ENCODE assay signal across 15 cellular contexts in genomic region chr9:16337322-16338029, GRCh38.
A peak's percentile ranks its signal among the peaks of the same experiment; 100 is the strongest.
DNase-seq lines count a peak whose midpoint lies in the region; ATAC-seq and TF ChIP-seq lines count a peak whose summit lies in the region.
"Had no signal": no experiment of that assay in that cellular context is flagged by ENCODE, and none has a peak within 500 bp of the region (broad histone marks: within the 10 kb centered on the region; RNA-seq: fewer than 3 reads in every experiment).

No MANE protein-coding gene starts in this region.

- H3K79me2 ChIP-seq in fibroblast of lung (ENCODE audit: control insufficient read depth, insufficient read depth, low read length): no peaks in the 10 kb centered on the region

- H3K9ac ChIP-seq in fibroblast of lung (ENCODE audit: insufficient read depth, low read length): no peak overlapping the region

- no peak overlapping the region for H3K4me2 ChIP-seq in fibroblast of lung (ENCODE audit: extremely low read depth, insufficient read depth, low read length)

- H3K4me3 ChIP-seq in fibroblast of lung (replicated peaks in 1 of 4; ENCODE audit: control extremely low read depth in 1 of 4, insufficient read depth in 1 of 4, low read depth in 3 of 4, low read length in 4 of 4) (no peak overlapping the region), retinal pigment epithelial cell (ENCODE audit: low read length) (no peak overlapping the region)
- H3K4me3 ChIP-seq: left ventricle myocardium inferior, right lobe of liver had no signal

- no peaks in the 10 kb centered on the region for H3K36me3 ChIP-seq in fibroblast of lung (ENCODE audit: control insufficient read depth, insufficient read depth, low read length)
- H3K36me3 ChIP-seq: left ventricle myocardium inferior, right lobe of liver had no signal

- DNase-seq in Daoy (ENCODE audit: low read depth): peak; percentile 87
- peak; percentile 94 for DNase-seq in RPMI7951 (ENCODE audit: low read depth)
- peak; percentile 92 to 96 for DNase-seq in fibroblast of lung (ENCODE audit: low read depth in 2 of 2)
- DNase-seq in retinal pigment epithelial cell (ENCODE audit: low read depth): peak; percentile 95
- no peak for DNase-seq in iPS-NIHi11 (ENCODE audit: low spot score)
- DNase-seq: activated CD4-positive, alpha-beta T cell treated with anti-CD3 and anti-CD28 coated beads for 36 hours; activated naive CD4-positive, alpha-beta T cell treated with Interleukin-2 at 50 U/mL for 16 hours; DND-41; left ventricle myocardium inferior; NCI-H1436 treated with DMSO at 0.1 percent for 48 hours; stimulated activated CD8-positive, alpha-beta memory T cell treated with anti-CD3 and anti-CD28 coated beads, Interleukin-4, amount 100 ng/mL, for 48 hours had no signal

- H3K27ac ChIP-seq in fibroblast of lung (ENCODE audit: insufficient read depth, low read length): peak overlapping the region; percentile 59
- H3K27ac ChIP-seq: left ventricle myocardium inferior had no signal

- H3K4me1 ChIP-seq in fibroblast of lung (ENCODE audit: control insufficient read depth, extremely low read depth, insufficient read depth, low read length): peaks cover 16% of the 10 kb centered on the region
- H3K4me1 ChIP-seq: left ventricle myocardium inferior had no signal

- ATAC-seq in GM21576 (IDR thresholded peaks at IDR 0.05; ENCODE audit: unreplicated experiment) (no peak), GM19035 (IDR thresholded peaks at IDR 0.05; ENCODE audit: unreplicated experiment) (no peak), GM21526 (IDR thresholded peaks at IDR 0.05; ENCODE audit: low FRiP score, unreplicated experiment) (no peak)
- ATAC-seq: activated CD4-positive, alpha-beta T cell treated with anti-CD3 and anti-CD28 coated beads for 36 hours had no signal

- H3K9me3 ChIP-seq in fibroblast of lung (ENCODE audit: control insufficient read depth, insufficient read depth, low read depth, low read length): no peaks in the 10 kb centered on the region
- H3K9me3 ChIP-seq: left ventricle myocardium inferior, right lobe of liver had no signal

- H2AFZ ChIP-seq in fibroblast of lung (ENCODE audit: low read length): no peak overlapping the region

- no peak for TF ChIP-seq CTCF in fibroblast of lung (conservative IDR thresholded peaks at IDR 0.05 in 1 of 2, IDR thresholded peaks at IDR 0.05 in 1 of 2; ENCODE audit: low read depth in 1 of 2, low read length in 2 of 2)
- TF ChIP-seq CTCF in retinal pigment epithelial cell (conservative IDR thresholded peaks at IDR 0.05; ENCODE audit: low read depth, low read length): no peak

- H3K27me3 ChIP-seq in fibroblast of lung (ENCODE audit: control insufficient read depth, insufficient read depth, low read length): no peaks in the 10 kb centered on the region
- H3K27me3 ChIP-seq: right lobe of liver had no signal

- H4K20me1 ChIP-seq in fibroblast of lung (ENCODE audit: control insufficient read depth, extremely low read depth, insufficient read depth, low read length): no peaks in the 10 kb centered on the region
